In the genomic region with DNA sequence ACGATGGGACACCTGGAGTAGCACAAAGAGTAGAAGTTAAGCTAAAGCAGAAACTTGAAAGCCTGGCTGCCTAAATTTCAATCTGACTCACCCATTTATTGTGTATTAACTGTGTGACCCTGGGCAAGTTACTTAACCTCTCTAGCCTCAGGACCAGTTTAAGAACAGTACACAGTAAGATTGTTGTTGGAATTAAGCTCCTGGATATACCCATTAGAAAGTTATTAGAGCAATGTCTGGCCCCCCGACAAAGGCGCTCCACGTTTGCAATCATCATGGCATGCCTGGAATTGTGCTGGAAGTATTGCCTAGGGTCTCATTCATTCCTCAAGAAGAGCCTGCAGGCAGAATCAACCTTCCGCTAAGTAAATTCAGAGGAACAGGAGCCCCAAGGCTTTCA, we compare ENCODE assay signal across 10 cellular contexts. TPM values are rescaled to one million over a fixed set of nuclear protein-coding genes. Genes with fewer than 3 reads are reported as not detected.
DNase-seq lines count a peak whose midpoint lies in the region; ATAC-seq and TF ChIP-seq lines count a peak whose summit lies in the region.
"Had no signal": no experiment of that assay in that cellular context is flagged by ENCODE, and none has a peak within 500 bp of the region (broad histone marks: within the 10 kb centered on the region; RNA-seq: fewer than 3 reads in every experiment).

No MANE protein-coding gene starts in this region.

- no peak for ATAC-seq in naive thymus-derived CD8-positive, alpha-beta T cell

- H3K36me3 Mint-ChIP-seq in naive thymus-derived CD8-positive, alpha-beta T cell: peaks cover 0 to 2% (median 0%) of the 10 kb centered on the region in 3 donors

- no peak overlapping the region for H3K27ac Mint-ChIP-seq in naive thymus-derived CD8-positive, alpha-beta T cell

- H3K4me3 ChIP-seq in AG04449 (ENCODE audit: low read depth, low read length) (peak overlapping the region; percentile 84), LNCaP clone FGC (ENCODE audit: low read depth, low read length) (peak overlapping the region; percentile 71), coronary artery (peak overlapping the region; percentile 90)

- DNase-seq in AG04449 (ENCODE audit: low read depth, low spot score) (no peak), LNCaP clone FGC (ENCODE audit: low read depth) (no peak), coronary artery (ENCODE audit: low spot score) (no peak), KBM-7 (no peak), NAMALWA (ENCODE audit: low spot score) (no peak), retina (no peak)
- no peak for DNase-seq in naive thymus-derived CD8-positive, alpha-beta T cell
- DNase-seq in stimulated activated CD4-positive, alpha-beta T cell treated with anti-CD3 and anti-CD28 coated beads, Interleukin-4, amount 100 ng/mL, for 4 hours: no peak

- H3K4me3 Mint-ChIP-seq in naive thymus-derived CD8-positive, alpha-beta T cell: peak overlapping the region in 7 of 10 donors; percentile 7 to 81 (median 73)

- peaks cover 0 to 16% (median 5%) of the 10 kb centered on the region in 4 donors for H3K4me1 Mint-ChIP-seq in naive thymus-derived CD8-positive, alpha-beta T cell

- CTCF ChIA-PET in AG04449 (lab: Yijun Ruan, JAX): interaction anchor here (0.7 to 5.9 kb wide), 8 partner anchors 8 to 90 kb away, joined by 3 to 60 read pairs (median 4); partner anchors contain the start of gene SYS1

- POLR2A ChIA-PET in AG04449 (lab: Yijun Ruan, JAX): interaction anchor here (0.6 to 6.1 kb wide), 8 partner anchors 9 to 434 kb away, joined by 3 to 91 read pairs (median 7); partner anchors contain the start of gene SYS1
- POLR2A ChIA-PET in naive thymus-derived CD8-positive, alpha-beta T cell (lab: Charles Lee): interaction anchor here (1.5 kb wide), 1 partner anchor 69 kb away, joined by 3 read pairs; the partner anchor contains the start of gene PIGT

- in situ Hi-C loops in KBM-7 (cut with MboI; ENCODE audit: low pct_unique_long_range_greater_than_20kb, low sequenced_read_pairs): no loop called here

- no peak for TF ChIP-seq CTCF in AG04449 (IDR thresholded peaks at IDR 0.05; ENCODE audit: insufficient read depth, low read length, missing control alignments)
- no peak for TF ChIP-seq CTCF in LNCaP clone FGC (IDR thresholded peaks at IDR 0.05; ENCODE audit: control insufficient read depth, extremely low read depth, insufficient read depth)
- TF ChIP-seq CTCF in coronary artery (IDR thresholded peaks at IDR 0.05): no peak

- H3K27me3 Mint-ChIP-seq in naive thymus-derived CD8-positive, alpha-beta T cell: peaks cover 8 to 32% (median 26%) of the 10 kb centered on the region in 5 donors

- H3K27ac ChIP-seq in coronary artery: peak overlapping the region; percentile 94 to 98
- H3K27ac ChIP-seq: HL-60 had no signal

- no peaks in the 10 kb centered on the region for H3K9me3 Mint-ChIP-seq in naive thymus-derived CD8-positive, alpha-beta T cell

RNA-seq across cellular contexts. Expression of gene SDC4, which starts 1.4 kb away (rescaled TPM):
- total RNA-seq in naive thymus-derived CD8-positive, alpha-beta T cell: under 1 TPM; 0.25 to 0.31 TPM
- under 1 TPM in 2 of 3 donors, not detected in 1; 0.09 to 0.24 TPM for polyA plus RNA-seq in naive thymus-derived CD8-positive, alpha-beta T cell

RNA-seq across cellular contexts. Expression of gene SYS1, which starts 16.1 kb away (rescaled TPM):
- total RNA-seq in naive thymus-derived CD8-positive, alpha-beta T cell: 10 to 100 TPM; 58.7 to 62.5 TPM
- 10 to 100 TPM; 34.2 to 46.1 (median 36.2) TPM for polyA plus RNA-seq in naive thymus-derived CD8-positive, alpha-beta T cell

RNA-seq across cellular contexts. Expression of gene TP53TG5, which starts 31.3 kb away (rescaled TPM):
- total RNA-seq in naive thymus-derived CD8-positive, alpha-beta T cell: under 1 TPM in 1 of 2 experiments, not detected in 1; 0.47 TPM
- polyA plus RNA-seq in naive thymus-derived CD8-positive, alpha-beta T cell: under 1 TPM in 2 of 3 donors, not detected in 1; 0.42 to 0.55 TPM

RNA-seq across cellular contexts. Expression of gene MATN4, which starts 38.8 kb away (rescaled TPM):
- not detected for total RNA-seq in naive thymus-derived CD8-positive, alpha-beta T cell
- polyA plus RNA-seq in naive thymus-derived CD8-positive, alpha-beta T cell: not detected
- total RNA-seq: mononuclear cell had no signal

RNA-seq across cellular contexts. Expression of gene RBPJL, which starts 40.2 kb away (rescaled TPM):
- total RNA-seq in naive thymus-derived CD8-positive, alpha-beta T cell: not detected
- not detected for polyA plus RNA-seq in naive thymus-derived CD8-positive, alpha-beta T cell
- total RNA-seq: mononuclear cell had no signal
